ENCODE assay signal across 11 cellular contexts in genomic region chr17:64658931-64659330, GRCh38. TPM values are rescaled to one million over a fixed set of nuclear protein-coding genes. Genes with fewer than 3 reads are reported as not detected.
A peak's percentile ranks its signal among the peaks of the same experiment; 100 is the strongest.
DNase-seq lines count a peak whose midpoint lies in the region; ATAC-seq and TF ChIP-seq lines count a peak whose summit lies in the region.
"Had no signal": no experiment of that assay in that cellular context is flagged by ENCODE, and none has a peak within 500 bp of the region (broad histone marks: within the 10 kb centered on the region; RNA-seq: fewer than 3 reads in every experiment).

No MANE protein-coding gene starts in this region.

- H3K27ac Mint-ChIP-seq in MCF 10A (ENCODE audit: low read depth, unreplicated experiment) = peak overlapping the region; percentile 97
- H3K27ac Mint-ChIP-seq: activated naive CD8-positive, alpha-beta T cell treated with anti-CD3 and anti-CD28 coated beads, Interleukin-2, amount 50 U/mL, for 24 hours had no signal

- CTCF ChIA-PET in MCF 10A (lab: Yijun Ruan, JAX) = no interaction called here

- no TSS peak for BruUV-seq in MCF 10A (replicated peaks; lab: Mats Ljungman, UMichigan)

- H3K4me3 ChIP-seq in AG10803 (ENCODE audit: low read length) = peak overlapping the region; percentile 5; the same call in 1 of the 2 replicates
- peak overlapping the region in 1 of 2 donors; percentile 70 for H3K4me3 ChIP-seq in left lung
- no peak overlapping the region for H3K4me3 ChIP-seq in MM.1S (ENCODE audit: low read length)

- no peak for TF ChIP-seq CTCF in AG10803 (conservative IDR thresholded peaks at IDR 0.05; ENCODE audit: low read length)
- no peak for TF ChIP-seq CTCF in MCF 10A (IDR thresholded peaks at IDR 0.05; ENCODE audit: unreplicated experiment)
- TF ChIP-seq CTCF in left lung (IDR thresholded peaks at IDR 0.05) = no peak
- TF ChIP-seq CTCF in MM.1S (IDR thresholded peaks at IDR 0.05; ENCODE audit: low read length) = no peak

- H3K9ac ChIP-seq in MM.1S (ENCODE audit: low read length) = no peak overlapping the region

- H2AFZ ChIP-seq in MM.1S (ENCODE audit: low read length) = no peak overlapping the region

- no peaks in the 10 kb centered on the region for H3K27me3 Mint-ChIP-seq in MCF 10A (ENCODE audit: insufficient read depth, unreplicated experiment)
- H3K27me3 Mint-ChIP-seq: activated naive CD8-positive, alpha-beta T cell treated with anti-CD3 and anti-CD28 coated beads, Interleukin-2, amount 50 U/mL, for 24 hours had no signal

- H3K4me1 ChIP-seq in left lung (peaks cover 16 to 61% of the 10 kb centered on the region in 2 donors), MM.1S (ENCODE audit: low read length) (0 out of 2 replicates have a peak, but pooled peaks cover 4% of the 10 kb centered on the region)

- H3K9me3 Mint-ChIP-seq in MCF 10A (ENCODE audit: unreplicated experiment) = no peaks in the 10 kb centered on the region
- H3K9me3 Mint-ChIP-seq: activated naive CD8-positive, alpha-beta T cell treated with anti-CD3 and anti-CD28 coated beads, Interleukin-2, amount 50 U/mL, for 24 hours had no signal

- peaks cover 24% of the 10 kb centered on the region for H3K4me1 Mint-ChIP-seq in MCF 10A (ENCODE audit: insufficient read depth, unreplicated experiment)

- H3K36me3 Mint-ChIP-seq in MCF 10A (ENCODE audit: insufficient read depth, unreplicated experiment) = peaks cover 22% of the 10 kb centered on the region

- peak overlapping the region; percentile 99 for H3K4me3 Mint-ChIP-seq in MCF 10A (ENCODE audit: unreplicated experiment)
- H3K4me3 Mint-ChIP-seq: activated naive CD8-positive, alpha-beta T cell treated with anti-CD3 and anti-CD28 coated beads, Interleukin-2, amount 50 U/mL, for 24 hours had no signal

- no peak for ATAC-seq in left lung
- ATAC-seq: activated naive CD8-positive, alpha-beta T cell treated with anti-CD3 and anti-CD28 coated beads, Interleukin-2, amount 50 U/mL, for 24 hours; left ventricle myocardium superior had no signal

- no peaks in the 10 kb centered on the region for H3K9me2 ChIP-seq in MM.1S (replicated peaks; ENCODE audit: insufficient read depth, low read length)

- H3K27ac ChIP-seq in left lung = peak overlapping the region; percentile 27 to 49
- no peak overlapping the region for H3K27ac ChIP-seq in MM.1S (ENCODE audit: low read length)

- H3K27me3 ChIP-seq in left lung (no peaks in the 10 kb centered on the region), MM.1S (replicated peaks; ENCODE audit: insufficient read depth, low read length) (no peaks in the 10 kb centered on the region)

- 0 out of 2 replicates have a peak, but pooled peaks cover 3% of the 10 kb centered on the region for H3F3A ChIP-seq in MM.1S (ENCODE audit: insufficient read depth, low read length)

- H3K9me3 ChIP-seq in left lung = no peaks in the 10 kb centered on the region
- H3K9me3 ChIP-seq in MM.1S (replicated peaks; ENCODE audit: insufficient read depth, low read length) = no peaks in the 10 kb centered on the region

- no peaks in the 10 kb centered on the region for H3K36me3 ChIP-seq in left lung
- H3K36me3 ChIP-seq in MM.1S (replicated peaks; ENCODE audit: insufficient read depth, low read length) = no peaks in the 10 kb centered on the region

- H3K4me2 ChIP-seq in MM.1S (ENCODE audit: low read depth, low read length) = no peak overlapping the region

- H3K79me2 ChIP-seq in MM.1S (ENCODE audit: low read length) = peaks cover 71% of the 10 kb centered on the region

- intact Hi-C loops in MCF 10A (cut with micrococcal nuclease) (no loop called here), left lung (cut with DNase I) (loop anchor here in 1 of 2 donors (10.0 kb wide), 1 partner anchor 56 kb away; no protein-coding TSS in a partner anchor)

- H4K20me1 ChIP-seq in MM.1S (ENCODE audit: insufficient read depth, low read length) = 0 out of 2 replicates have a peak, but pooled peaks cover 4% of the 10 kb centered on the region

- peak; percentile 84 for DNase-seq in AG10803 (ENCODE audit: low read depth)
- DNase-seq in LHCN-M2 (ENCODE audit: low read depth) = peak; percentile 68
- peak; percentile 23 for DNase-seq in MCF 10A (ENCODE audit: unreplicated experiment)
- DNase-seq in left lung = no peak
- DNase-seq in HPDE6-E6E7 (ENCODE audit: extremely low spot score) = no peak
- no peak for DNase-seq in MM.1S
- no peak for DNase-seq in T-helper 9 cell
- no peak for DNase-seq in NOMO-1 treated with DMSO at 0.1 percent for 48 hours (lab: John Stamatoyannopoulos, UW; ENCODE audit: unreplicated experiment)
- DNase-seq: activated naive CD8-positive, alpha-beta T cell treated with anti-CD3 and anti-CD28 coated beads, Interleukin-2, amount 50 U/mL, for 24 hours; left ventricle myocardium superior; SHP77 treated with DMSO at 0.1 percent for 48 hours had no signal

- POLR2A ChIA-PET in MCF 10A (lab: Yijun Ruan, JAX) = interaction anchor here (0.6 to 14.0 kb wide), 3 partner anchors 10 to 154 kb away, joined by 4 to 143 read pairs (median 5); partner anchors contain the start of genes CEP95 and DDX5

RNA-seq across cellular contexts. Expression of gene SMURF2, which starts 3.2 kb away (rescaled TPM):
- total RNA-seq in LHCN-M2 (2014; rRNA removed) (70.0 and 79.4 TPM in 2 replicates), MCF 10A (2022) (49.2 and 55.8 TPM in 2 replicates), left lung (10 to 100 TPM; 41.6 to 44.6 TPM)
- polyA plus RNA-seq in LHCN-M2 (2012) = 48.3 TPM

Comparison
In these comparisons a context has a peak if more than half of its experiments do, and no peak if none do; other contexts are left out.
1. DNase-seq: peak in AG10803 (single experiment), LHCN-M2 (single experiment) and MCF 10A (single experiment); none in left lung (0 of 2), HPDE6-E6E7 (single experiment), MM.1S (single experiment), T-helper 9 cell (single experiment) and NOMO-1 treated with DMSO at 0.1 percent for 48 hours (single experiment).